Comparison of ENCODE assay signal across 1 cellular context in the genomic region with DNA sequence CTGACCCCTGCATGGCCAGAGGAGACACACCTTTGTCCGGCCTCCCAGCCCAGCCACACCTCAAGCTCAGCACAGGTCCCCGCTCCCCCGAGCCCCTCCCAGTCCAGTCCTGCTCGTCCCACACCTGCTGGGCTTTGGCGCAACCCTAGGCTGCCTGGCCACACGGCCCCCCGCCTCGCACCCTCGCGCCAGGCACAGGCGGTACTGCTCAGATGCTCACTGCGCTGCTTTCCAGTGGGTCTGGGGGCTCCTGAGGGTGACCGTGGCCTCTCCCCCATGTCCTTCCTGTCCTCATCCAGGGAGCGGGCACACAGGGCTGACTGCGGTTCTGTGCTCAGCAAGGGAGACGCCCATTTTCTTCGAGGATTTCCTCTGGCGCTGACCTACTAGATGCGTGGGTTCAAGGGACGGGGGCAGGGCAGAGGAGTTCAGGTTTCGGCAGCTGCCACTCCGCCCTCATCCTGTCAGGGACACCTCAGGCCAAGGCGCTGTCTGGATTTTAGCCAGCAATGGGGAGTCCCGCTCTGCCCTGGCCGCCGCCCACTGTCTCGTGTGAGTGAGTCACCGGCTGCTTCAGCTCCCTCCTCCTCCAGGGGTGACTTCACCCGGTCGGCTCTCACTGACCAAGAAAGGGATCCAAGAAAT.
A peak's percentile ranks its signal among the peaks of the same experiment; 100 is the strongest.
TF ChIP-seq lines count a peak whose summit lies in the region.

No MANE protein-coding gene starts in this region.

TF ChIP-seq in K562, 482 proteins besides CTCF, POLR2A, EP300 and RAD21 (continued from another document and continues in another):
- TF ChIP-seq MXD1 (CRISPR knock-in tag; IDR thresholded peaks at IDR 0.05; ENCODE audit: borderline replicate concordance, poor library complexity, severe bottlenecking) (no peak), ZNF23 (CRISPR knock-in tag; IDR thresholded peaks at IDR 0.05) (no peak), HDAC3 (IDR thresholded peaks at IDR 0.05; ENCODE audit: borderline replicate concordance, partially characterized antibody) (no peak), ZNF561 (CRISPR knock-in tag; conservative IDR thresholded peaks at IDR 0.05) (no peak), FOXK2 (conservative IDR thresholded peaks at IDR 0.05 in 1 of 2, IDR thresholded peaks at IDR 0.05 in 1 of 2; ENCODE audit: low read depth in 2 of 2) (no peak), ZNF766 (CRISPR knock-in tag; conservative IDR thresholded peaks at IDR 0.05) (peak; percentile 64; the same call in 1 of the 2 replicates), ZNF24 (IDR thresholded peaks at IDR 0.05) (no peak), TAF15 (IDR thresholded peaks at IDR 0.05; ENCODE audit: low read depth, low read length) (no peak), RUNX1 (IDR thresholded peaks at IDR 0.05; ENCODE audit: low read depth) (no peak), HDAC8 (tag; IDR thresholded peaks at IDR 0.05) (no peak), SMARCE1 (IDR thresholded peaks at IDR 0.05) (no peak), SMARCC2 (IDR thresholded peaks at IDR 0.05; ENCODE audit: low read depth) (no peak), THAP12 (CRISPR knock-in tag; IDR thresholded peaks at IDR 0.05) (no peak), SNRNP70 (optimal IDR thresholded peaks at IDR 0.05; ENCODE audit: low read depth, low read length) (no peak), SETDB1 (IDR thresholded peaks at IDR 0.05; ENCODE audit: low read length) (no peak), DPF2 (IDR thresholded peaks at IDR 0.05) (0 out of 2 replicates have a peak, but pooled peaks have one; percentile 60), ZNF668 (CRISPR knock-in tag; IDR thresholded peaks at IDR 0.05) (no peak), ZNF318 (IDR thresholded peaks at IDR 0.05; ENCODE audit: borderline replicate concordance in 1 of 2, low read depth in 1 of 2) (peak in 1 of 2 experiments; percentile 78; a peak in 2 of 4 replicates), HMGN3 (IDR thresholded peaks at IDR 0.05; ENCODE audit: borderline replicate concordance, extremely low read depth, insufficient read length, low read depth, low read length) (peak; percentile 64), SAFB2 (IDR thresholded peaks at IDR 0.05; ENCODE audit: borderline replicate concordance, low read depth, low read length, severe bottlenecking) (no peak), FOS (IDR thresholded peaks at IDR 0.05; ENCODE audit: extremely low read depth, insufficient read length) (peak; percentile 32), ZFPM2 (CRISPR knock-in tag; IDR thresholded peaks at IDR 0.05) (no peak), SMARCA5 (IDR thresholded peaks at IDR 0.05) (no peak), HDGF (IDR thresholded peaks at IDR 0.05) (no peak), SP2 (IDR thresholded peaks at IDR 0.05; ENCODE audit: extremely low read depth, low read depth, low read length, poor library complexity, severe bottlenecking) (no peak), KDM2B (CRISPR knock-in tag; IDR thresholded peaks at IDR 0.05) (no peak), ZNF184 (CRISPR knock-in tag; IDR thresholded peaks at IDR 0.05) (no peak), ATF6 (CRISPR knock-in tag; IDR thresholded peaks at IDR 0.05) (no peak), NR1H2 (CRISPR knock-in tag; IDR thresholded peaks at IDR 0.05) (no peak), ERF (CRISPR knock-in tag; IDR thresholded peaks at IDR 0.05) (no peak), CBX2 (IDR thresholded peaks at IDR 0.05; ENCODE audit: insufficient read depth, low read length, poor library complexity, severe bottlenecking) (no peak), RBM22 (IDR thresholded peaks at IDR 0.05; ENCODE audit: low read depth, low read length, poor library complexity, severe bottlenecking) (no peak), ZNF445 (CRISPR knock-in tag; IDR thresholded peaks at IDR 0.05; ENCODE audit: low read depth) (no peak), ATF7 (IDR thresholded peaks at IDR 0.05) (peak; percentile 85; the same call in 1 of the 2 replicates), PTTG1 (tag; IDR thresholded peaks at IDR 0.05; ENCODE audit: low read depth) (no peak)
- TF ChIP-seq, protein P1, sequence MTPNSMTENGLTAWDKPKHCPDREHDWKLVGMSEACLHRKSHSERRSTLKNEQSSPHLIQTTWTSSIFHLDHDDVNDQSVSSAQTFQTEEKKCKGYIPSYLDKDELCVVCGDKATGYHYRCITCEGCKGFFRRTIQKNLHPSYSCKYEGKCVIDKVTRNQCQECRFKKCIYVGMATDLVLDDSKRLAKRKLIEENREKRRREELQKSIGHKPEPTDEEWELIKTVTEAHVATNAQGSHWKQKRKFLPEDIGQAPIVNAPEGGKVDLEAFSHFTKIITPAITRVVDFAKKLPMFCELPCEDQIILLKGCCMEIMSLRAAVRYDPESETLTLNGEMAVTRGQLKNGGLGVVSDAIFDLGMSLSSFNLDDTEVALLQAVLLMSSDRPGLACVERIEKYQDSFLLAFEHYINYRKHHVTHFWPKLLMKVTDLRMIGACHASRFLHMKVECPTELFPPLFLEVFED (CRISPR knock-in tag; conservative IDR thresholded peaks at IDR 0.05), result no peak
- TF ChIP-seq, protein P2, sequence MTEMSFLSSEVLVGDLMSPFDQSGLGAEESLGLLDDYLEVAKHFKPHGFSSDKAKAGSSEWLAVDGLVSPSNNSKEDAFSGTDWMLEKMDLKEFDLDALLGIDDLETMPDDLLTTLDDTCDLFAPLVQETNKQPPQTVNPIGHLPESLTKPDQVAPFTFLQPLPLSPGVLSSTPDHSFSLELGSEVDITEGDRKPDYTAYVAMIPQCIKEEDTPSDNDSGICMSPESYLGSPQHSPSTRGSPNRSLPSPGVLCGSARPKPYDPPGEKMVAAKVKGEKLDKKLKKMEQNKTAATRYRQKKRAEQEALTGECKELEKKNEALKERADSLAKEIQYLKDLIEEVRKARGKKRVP (CRISPR knock-in tag; IDR thresholded peaks at IDR 0.05), result no peak
- TF ChIP-seq, protein P3, sequence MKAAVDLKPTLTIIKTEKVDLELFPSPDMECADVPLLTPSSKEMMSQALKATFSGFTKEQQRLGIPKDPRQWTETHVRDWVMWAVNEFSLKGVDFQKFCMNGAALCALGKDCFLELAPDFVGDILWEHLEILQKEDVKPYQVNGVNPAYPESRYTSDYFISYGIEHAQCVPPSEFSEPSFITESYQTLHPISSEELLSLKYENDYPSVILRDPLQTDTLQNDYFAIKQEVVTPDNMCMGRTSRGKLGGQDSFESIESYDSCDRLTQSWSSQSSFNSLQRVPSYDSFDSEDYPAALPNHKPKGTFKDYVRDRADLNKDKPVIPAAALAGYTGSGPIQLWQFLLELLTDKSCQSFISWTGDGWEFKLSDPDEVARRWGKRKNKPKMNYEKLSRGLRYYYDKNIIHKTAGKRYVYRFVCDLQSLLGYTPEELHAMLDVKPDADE (conservative IDR thresholded peaks at IDR 0.05; ENCODE audit: control insufficient read depth, low read depth, low read length), result no peak
- TF ChIP-seq, protein P4, sequence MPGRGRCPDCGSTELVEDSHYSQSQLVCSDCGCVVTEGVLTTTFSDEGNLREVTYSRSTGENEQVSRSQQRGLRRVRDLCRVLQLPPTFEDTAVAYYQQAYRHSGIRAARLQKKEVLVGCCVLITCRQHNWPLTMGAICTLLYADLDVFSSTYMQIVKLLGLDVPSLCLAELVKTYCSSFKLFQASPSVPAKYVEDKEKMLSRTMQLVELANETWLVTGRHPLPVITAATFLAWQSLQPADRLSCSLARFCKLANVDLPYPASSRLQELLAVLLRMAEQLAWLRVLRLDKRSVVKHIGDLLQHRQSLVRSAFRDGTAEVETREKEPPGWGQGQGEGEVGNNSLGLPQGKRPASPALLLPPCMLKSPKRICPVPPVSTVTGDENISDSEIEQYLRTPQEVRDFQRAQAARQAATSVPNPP (IDR thresholded peaks at IDR 0.05; ENCODE audit: borderline replicate concordance, insufficient read depth, insufficient read length), result no peak
